Comparison of ENCODE assay signal across 10 cellular contexts in genomic region chr10:78688945-78689935, GRCh38.
DNase-seq lines count a peak whose midpoint lies in the region; ATAC-seq and TF ChIP-seq lines count a peak whose summit lies in the region.
"Had no signal": no experiment of that assay in that cellular context is flagged by ENCODE, and none has a peak within 500 bp of the region (broad histone marks: within the 10 kb centered on the region; RNA-seq: fewer than 3 reads in every experiment).

No MANE protein-coding gene starts in this region.

- no peak overlapping the region for H3K4me3 Mint-ChIP-seq in activated naive CD8-positive, alpha-beta T cell treated with anti-CD3 and anti-CD28 coated beads, Interleukin-2, amount 50 U/mL, for 24 hours
- H3K4me3 Mint-ChIP-seq in activated CD4-positive, alpha-beta memory T cell treated with anti-CD3 and anti-CD28 coated beads for 36 hours: no peak overlapping the region

- POLR2A ChIA-PET in activated CD4-positive, alpha-beta memory T cell treated with anti-CD3 and anti-CD28 coated beads for 36 hours (lab: Charles Lee): no interaction called here

- H3K27ac Mint-ChIP-seq in activated naive CD8-positive, alpha-beta T cell treated with anti-CD3 and anti-CD28 coated beads, Interleukin-2, amount 50 U/mL, for 24 hours: no peak overlapping the region
- no peak overlapping the region for H3K27ac Mint-ChIP-seq in activated CD4-positive, alpha-beta memory T cell treated with anti-CD3 and anti-CD28 coated beads for 36 hours

- peak; percentile 47 for DNase-seq in Right ventricle myocardium superior
- DNase-seq in cardiac septum (ENCODE audit: low spot score): no peak
- peak; percentile 52 for DNase-seq in cerebellum (ENCODE audit: low spot score)
- no peak for DNase-seq in mucosa of descending colon
- no peak for DNase-seq in activated naive CD8-positive, alpha-beta T cell treated with anti-CD3 and anti-CD28 coated beads, Interleukin-2, amount 50 U/mL, for 24 hours
- DNase-seq in activated CD4-positive, alpha-beta memory T cell treated with anti-CD3 and anti-CD28 coated beads for 36 hours: no peak
- DNase-seq: activated T-cell treated with anti-CD3 and anti-CD28 coated beads, Interleukin-2, amount 50 U/mL, for 1 hour had no signal

- CTCF ChIA-PET in activated CD4-positive, alpha-beta memory T cell treated with anti-CD3 and anti-CD28 coated beads for 36 hours (lab: Charles Lee): no interaction called here

- peaks cover 10% of the 10 kb centered on the region for H3K27me3 Mint-ChIP-seq in activated naive CD8-positive, alpha-beta T cell treated with anti-CD3 and anti-CD28 coated beads, Interleukin-2, amount 50 U/mL, for 24 hours
- peaks cover 2% of the 10 kb centered on the region for H3K27me3 Mint-ChIP-seq in activated CD4-positive, alpha-beta memory T cell treated with anti-CD3 and anti-CD28 coated beads for 36 hours

- H3K36me3 Mint-ChIP-seq in activated naive CD8-positive, alpha-beta T cell treated with anti-CD3 and anti-CD28 coated beads, Interleukin-2, amount 50 U/mL, for 24 hours (ENCODE audit: low read depth): no peaks in the 10 kb centered on the region
- H3K36me3 Mint-ChIP-seq in activated CD4-positive, alpha-beta memory T cell treated with anti-CD3 and anti-CD28 coated beads for 36 hours: no peaks in the 10 kb centered on the region

- H3K9me3 ChIP-seq in mucosa of descending colon: no peaks in the 10 kb centered on the region

- no peaks in the 10 kb centered on the region for H3K36me3 ChIP-seq in mucosa of descending colon (ENCODE audit: low read depth)

- H3K4me1 ChIP-seq in mucosa of descending colon (ENCODE audit: low read depth): no peaks in the 10 kb centered on the region

- H3K4me1 Mint-ChIP-seq in activated naive CD8-positive, alpha-beta T cell treated with anti-CD3 and anti-CD28 coated beads, Interleukin-2, amount 50 U/mL, for 24 hours: peaks cover 4% of the 10 kb centered on the region
- no peaks in the 10 kb centered on the region for H3K4me1 Mint-ChIP-seq in activated CD4-positive, alpha-beta memory T cell treated with anti-CD3 and anti-CD28 coated beads for 36 hours (ENCODE audit: low read depth)

- ATAC-seq in Right ventricle myocardium superior (ENCODE audit: poor library complexity) (peak; percentile 43), mucosa of descending colon (peak; percentile 31), GM18520 (IDR thresholded peaks at IDR 0.05; ENCODE audit: unreplicated experiment) (no peak), HG03135 (IDR thresholded peaks at IDR 0.05; ENCODE audit: unreplicated experiment) (no peak)
- ATAC-seq in activated naive CD8-positive, alpha-beta T cell treated with anti-CD3 and anti-CD28 coated beads, Interleukin-2, amount 50 U/mL, for 24 hours: no peak

- H3K4me3 ChIP-seq in mucosa of descending colon: no peak overlapping the region
- H3K4me3 ChIP-seq: SK-N-MC had no signal

- intact Hi-C loops in Right ventricle myocardium superior (cut with DNase I): no loop called here
- intact Hi-C loops in cardiac septum (cut with DNase I): no loop called here
- intact Hi-C loops in mucosa of descending colon (cut with DNase I, micrococcal nuclease): no loop called here
- intact Hi-C loops in activated CD4-positive, alpha-beta memory T cell treated with anti-CD3 and anti-CD28 coated beads for 36 hours (cut with micrococcal nuclease): no loop called here

- H3K9me3 Mint-ChIP-seq in activated naive CD8-positive, alpha-beta T cell treated with anti-CD3 and anti-CD28 coated beads, Interleukin-2, amount 50 U/mL, for 24 hours: no peaks in the 10 kb centered on the region
- no peaks in the 10 kb centered on the region for H3K9me3 Mint-ChIP-seq in activated CD4-positive, alpha-beta memory T cell treated with anti-CD3 and anti-CD28 coated beads for 36 hours

- TF ChIP-seq CTCF in mucosa of descending colon (IDR thresholded peaks at IDR 0.05): no peak

Comparison
In these comparisons a context has a peak if more than half of its experiments do, and no peak if none do; other contexts are left out.
1. DNase-seq: peak in Right ventricle myocardium superior (single experiment) and cerebellum (single experiment); none in cardiac septum (single experiment), mucosa of descending colon (0 of 3), activated naive CD8-positive, alpha-beta T cell treated with anti-CD3 and anti-CD28 coated beads, Interleukin-2, amount 50 U/mL, for 24 hours (single experiment) and activated CD4-positive, alpha-beta memory T cell treated with anti-CD3 and anti-CD28 coated beads for 36 hours (single experiment).
2. ATAC-seq: peak in Right ventricle myocardium superior (single experiment) and mucosa of descending colon (single experiment); none in GM18520 (single experiment), HG03135 (single experiment) and activated naive CD8-positive, alpha-beta T cell treated with anti-CD3 and anti-CD28 coated beads, Interleukin-2, amount 50 U/mL, for 24 hours (single experiment).